In the genomic region with DNA sequence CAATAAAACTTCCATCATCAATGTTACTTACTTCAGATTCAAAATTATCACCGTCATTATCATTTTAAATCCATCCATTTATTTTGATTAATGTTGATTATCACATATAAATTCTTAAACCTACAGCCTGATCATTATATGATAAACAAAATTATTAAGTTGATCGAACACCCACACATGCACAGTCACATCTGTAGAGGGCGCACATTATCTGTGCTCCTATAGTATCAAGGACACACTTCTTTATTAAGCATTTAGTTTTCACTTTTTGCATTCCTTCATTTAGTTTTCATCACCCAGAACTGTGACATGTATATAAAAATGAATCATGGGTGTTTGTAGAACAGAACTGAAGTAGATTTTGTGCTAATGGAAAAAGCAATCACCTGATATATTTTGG, we compare ENCODE assay signal across 25 cellular contexts. TPM values are rescaled to one million over a fixed set of nuclear protein-coding genes. Genes with fewer than 3 reads are reported as not detected.
DNase-seq lines count a peak whose midpoint lies in the region; ATAC-seq and TF ChIP-seq lines count a peak whose summit lies in the region.
"Had no signal": no experiment of that assay in that cellular context is flagged by ENCODE, and none has a peak within 500 bp of the region (broad histone marks: within the 10 kb centered on the region; RNA-seq: fewer than 3 reads in every experiment).

No MANE protein-coding gene starts in this region.

- DNase-seq in T47D (ENCODE audit: low read depth in 1 of 2, low spot score in 1 of 2) (peak; percentile 38 to 52), mammary epithelial cell (no peak), NB4 (ENCODE audit: low read depth) (peak; percentile 36), RPMI8226 (peak; percentile 41), pons (ENCODE audit: low spot score) (peak; percentile 5), upper lobe of left lung (no peak)
- DNase-seq: BE2C; CD4-positive, CD25-positive, alpha-beta regulatory T cell; DMS79 treated with DMSO at 0.1 percent for 48 hours; HCEC 1CT; Kasumi-1; MM.1S; NCI-H1105; NCI-H146; NCI-H2081; NCI-H2171 treated with DMSO at 0.1 percent for 48 hours; NCI-H524 treated with DMSO at 0.1 percent for 48 hours; NCI-H82; OCI-M1; SIG-M5 had no signal

- TF ChIP-seq POLR2A in NB4 (IDR thresholded peaks at IDR 0.05; ENCODE audit: extremely low read depth, insufficient read length): no peak
- no peak for TF ChIP-seq POLR2A in upper lobe of left lung (IDR thresholded peaks at IDR 0.05)

- no peaks in the 10 kb centered on the region for H4K20me1 ChIP-seq in mammary epithelial cell (ENCODE audit: insufficient read depth, low read length)

- H3K27ac ChIP-seq in mammary epithelial cell (ENCODE audit: insufficient read depth, low read depth, low read length): no peak overlapping the region
- no peak overlapping the region for H3K27ac ChIP-seq in upper lobe of left lung

- no peak overlapping the region for H3K4me2 ChIP-seq in mammary epithelial cell (ENCODE audit: insufficient read depth, low read depth, low read length)
- H3K4me2 ChIP-seq: GM23338 had no signal

- H2AFZ ChIP-seq in mammary epithelial cell (ENCODE audit: low read depth, low read length): no peak overlapping the region
- H2AFZ ChIP-seq: GM23338 had no signal

- no peaks in the 10 kb centered on the region for H3K4me1 ChIP-seq in mammary epithelial cell (ENCODE audit: insufficient read depth, low read length)
- H3K4me1 ChIP-seq in upper lobe of left lung: no peaks in the 10 kb centered on the region
- H3K4me1 ChIP-seq: BE2C had no signal

- TF ChIP-seq CTCF in mammary epithelial cell (conservative IDR thresholded peaks at IDR 0.05 in 1 of 2, IDR thresholded peaks at IDR 0.05 in 1 of 2; ENCODE audit: extremely low read depth in 1 of 2, insufficient read depth in 1 of 2, low read depth in 1 of 2, low read length in 2 of 2) (no peak), NB4 (IDR thresholded peaks at IDR 0.05; ENCODE audit: low read depth, low read length) (peak; percentile 55), upper lobe of left lung (IDR thresholded peaks at IDR 0.05) (no peak)

- no peak overlapping the region for H3K4me3 ChIP-seq in mammary epithelial cell (replicated peaks in 1 of 3; ENCODE audit: insufficient read depth in 1 of 3, low read depth in 2 of 3, low read length in 3 of 3)
- H3K4me3 ChIP-seq in NB4 (ENCODE audit: low read depth, low read length): no peak overlapping the region
- no peak overlapping the region for H3K4me3 ChIP-seq in upper lobe of left lung
- H3K4me3 ChIP-seq: GM12878, GM23338 had no signal

- no peak overlapping the region for H3K9ac ChIP-seq in mammary epithelial cell (ENCODE audit: insufficient read depth, low read length)

- H3K79me2 ChIP-seq in mammary epithelial cell (ENCODE audit: insufficient read depth, low read length): no peaks in the 10 kb centered on the region

- WGBS in mammary epithelial cell (ENCODE audit: low coverage, missing lambda C conversion rate): 47% methylated on average over 3 of the region's 3 CpGs
- 50 to 64% methylated on average over 3 of the region's 3 CpGs for WGBS in upper lobe of left lung, 2 donors

- no peaks in the 10 kb centered on the region for H3K27me3 ChIP-seq in mammary epithelial cell (ENCODE audit: insufficient read depth, low read length)
- no peaks in the 10 kb centered on the region for H3K27me3 ChIP-seq in upper lobe of left lung
- H3K27me3 ChIP-seq: BE2C had no signal

- dilution Hi-C loops in mammary epithelial cell (cut with HindIII; ENCODE audit: low sequenced_read_pairs): no loop called here

- CTCF ChIA-PET in mammary epithelial cell (lab: Charles Lee; ENCODE audit: low non-redundant PET): no interaction called here

- H3K36me3 ChIP-seq in mammary epithelial cell (ENCODE audit: insufficient read depth, low read length) (no peaks in the 10 kb centered on the region), upper lobe of left lung (no peaks in the 10 kb centered on the region)
- H3K36me3 ChIP-seq: BE2C had no signal

- H3K9me3 ChIP-seq in mammary epithelial cell (replicated peaks; ENCODE audit: insufficient read depth, low read length) (peaks cover 28% of the 10 kb centered on the region), upper lobe of left lung (peaks cover 0 to 28% (median 8%) of the 10 kb centered on the region in 4 donors)
- H3K9me3 ChIP-seq: BE2C had no signal

- TF ChIP-seq EP300 in upper lobe of left lung (IDR thresholded peaks at IDR 0.05): no peak

- no TSS peak for BruUV-seq in mammary epithelial cell (replicated peaks; lab: Mats Ljungman, UMichigan)

- ATAC-seq in HG03460 (IDR thresholded peaks at IDR 0.05; ENCODE audit: unreplicated experiment) (no peak), upper lobe of left lung (ENCODE audit: low FRiP score in 2 of 2) (no peak), HG02759 (IDR thresholded peaks at IDR 0.05; ENCODE audit: unreplicated experiment) (no peak)
- ATAC-seq: GM12878, GM23338 had no signal

- intact Hi-C loops in mammary epithelial cell (cut with micrococcal nuclease): no loop called here

- in situ Hi-C loops in T47D (cut with HindIII; ENCODE audit: low pct_unique_long_range_greater_than_20kb, low sequenced_read_pairs) (no loop called here), mammary epithelial cell (cut with MboI; ENCODE audit: low sequenced_read_pairs in 2 of 2) (no loop called here)

RNA-seq across cellular contexts. Expression of a gene that starts 26.2 kb away (rescaled TPM):
- not detected for total RNA-seq in mammary epithelial cell
- not detected for polyA plus RNA-seq in mammary epithelial cell
- not detected for polyA minus RNA-seq in mammary epithelial cell
- not detected for total RNA-seq in upper lobe of left lung
- total RNA-seq: A673; CD4-positive, CD25-positive, alpha-beta regulatory T cell; GM12878; GM23338 had no signal
- polyA plus RNA-seq: CD4-positive, CD25-positive, alpha-beta regulatory T cell; GM12878; GM23338 had no signal

Comparison
In these comparisons a context has a peak if more than half of its experiments do, and no peak if none do; other contexts are left out.
1. DNase-seq: peak in T47D (2 of 2), NB4 (single experiment), RPMI8226 (single experiment) and pons (single experiment); none in mammary epithelial cell (single experiment) and upper lobe of left lung (0 of 2).